In the genomic region with DNA sequence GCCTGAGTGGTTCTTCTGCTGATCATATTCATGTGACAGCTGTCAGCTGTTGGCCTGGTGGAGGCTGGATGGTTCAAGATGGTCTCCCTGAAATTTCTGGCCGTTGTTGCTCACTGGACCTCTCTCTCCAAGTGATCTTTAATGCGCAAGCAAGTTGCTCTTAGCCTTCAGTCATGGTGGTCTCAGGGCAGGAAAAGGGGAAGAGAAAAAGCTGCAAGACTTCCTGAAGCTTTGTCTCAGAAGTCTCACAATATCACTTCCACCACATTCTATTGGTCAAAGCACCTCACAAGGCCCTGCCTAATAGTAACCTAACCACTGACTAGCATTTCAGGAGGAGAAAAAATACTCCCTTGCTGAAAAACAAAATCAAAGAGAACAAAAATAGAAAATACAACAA, we compare ENCODE assay signal across 10 cellular contexts. TPM values are rescaled to one million over a fixed set of nuclear protein-coding genes. Genes with fewer than 3 reads are reported as not detected.
DNase-seq lines count a peak whose midpoint lies in the region; ATAC-seq and TF ChIP-seq lines count a peak whose summit lies in the region.
"Had no signal": no experiment of that assay in that cellular context is flagged by ENCODE, and none has a peak within 500 bp of the region (broad histone marks: within the 10 kb centered on the region; RNA-seq: fewer than 3 reads in every experiment).

No MANE protein-coding gene starts in this region.

- peaks cover 32% of the 10 kb centered on the region for H3K36me3 Mint-ChIP-seq in memory B cell

- H3K9ac ChIP-seq in BLaER1 (no peak overlapping the region), GM23248 (peak overlapping the region; percentile 84; the same call in 1 of the 2 replicates)

- H3K9me3 ChIP-seq in BLaER1 (peaks cover 46% of the 10 kb centered on the region), GM23248 (ENCODE audit: low read depth) (no peaks in the 10 kb centered on the region)

- peaks cover 72% of the 10 kb centered on the region for H3K79me2 ChIP-seq in GM23248 (ENCODE audit: insufficient read depth)

- TF ChIP-seq CTCF in VCaP (conservative IDR thresholded peaks at IDR 0.05) = no peak

- H3K4me2 ChIP-seq in BLaER1 = peak overlapping the region; percentile 97
- peak overlapping the region; percentile 93 for H3K4me2 ChIP-seq in GM23248 (ENCODE audit: unreplicated experiment)

- no peak overlapping the region for H3K27ac ChIP-seq in BLaER1
- H3K27ac ChIP-seq in GM23248 = no peak overlapping the region
- H3K27ac ChIP-seq in VCaP = peak overlapping the region; percentile 82

- peak overlapping the region; percentile 100 for H2AFZ ChIP-seq in GM23248

- peaks cover 19% of the 10 kb centered on the region for H3K4me1 Mint-ChIP-seq in memory B cell

- H3K9me3 Mint-ChIP-seq in memory B cell = peaks cover 7% of the 10 kb centered on the region

- in situ Hi-C loops in GM23248 (cut with MboI) = no loop called here

- H3K27me3 Mint-ChIP-seq in memory B cell = no peaks in the 10 kb centered on the region

- H3K4me1 ChIP-seq in BLaER1 (peaks cover 22% of the 10 kb centered on the region), GM23248 (ENCODE audit: insufficient read depth) (peaks cover 6% of the 10 kb centered on the region)

- H4K20me1 ChIP-seq in BLaER1 = no peaks in the 10 kb centered on the region
- no peaks in the 10 kb centered on the region for H4K20me1 ChIP-seq in GM23248 (ENCODE audit: insufficient read depth)

- H3K27me3 ChIP-seq in BLaER1 (no peaks in the 10 kb centered on the region), GM23248 (replicated peaks; ENCODE audit: insufficient read depth) (no peaks in the 10 kb centered on the region)

- H3K4me3 ChIP-seq in BLaER1 (peak overlapping the region; percentile 90), GM23248 (peak overlapping the region; percentile 99; the same call in 1 of the 2 replicates)

- no peaks in the 10 kb centered on the region for H3K9me2 ChIP-seq in GM23248 (ENCODE audit: insufficient read depth)

- DNase-seq in GM23248 (no peak), memory B cell (ENCODE audit: low spot score in 2 of 2) (no peak), SW480 (ENCODE audit: low spot score) (no peak), NCI-H526 treated with DMSO at 0.1 percent for 48 hours (lab: John Stamatoyannopoulos, UW) (no peak), amygdala (lab: John Stamatoyannopoulos, UW) (no peak), NCI-H2227 (lab: John Stamatoyannopoulos, UW; ENCODE audit: unreplicated experiment) (no peak)
- DNase-seq: activated CD4-positive, alpha-beta T cell treated with anti-CD3 and anti-CD28 coated beads, Interleukin-2, amount 50 U/mL, for 1 hour; stimulated activated CD4-positive, alpha-beta T cell treated with anti-CD3 and anti-CD28 coated beads, Interleukin-1b, Interleukin-23, amount 100 ng/mL, for 48 hours had no signal

- peak overlapping the region; percentile 97 for H3K4me3 Mint-ChIP-seq in memory B cell

- ATAC-seq in memory B cell (ENCODE audit: low read depth) = no peak

- H3K36me3 ChIP-seq in BLaER1 (peaks cover 43% of the 10 kb centered on the region), GM23248 (ENCODE audit: low read depth) (peaks cover 14% of the 10 kb centered on the region)

- H3F3A ChIP-seq in GM23248 (ENCODE audit: insufficient read depth) = no peaks in the 10 kb centered on the region

- H3K27ac Mint-ChIP-seq in memory B cell = no peak overlapping the region

- WGBS in GM23248 (ENCODE audit: low coverage in 1 of 2, low lambda C conversion rate in 2 of 2, missing lambda C conversion rate in 2 of 2), 2 experiments = 67 to 76% methylated on average over 2 of the region's 2 CpGs

RNA-seq across cellular contexts. Expression of a gene that starts 1.6 kb away (rescaled TPM):
- total RNA-seq in GM23248 (2014; rRNA removed; shearing (Covaris generic)) = 3.2 and 5.7 TPM in 2 replicates
- 5.2 and 6.1 TPM in 2 replicates for polyA plus RNA-seq in GM23248 (2016; fragmentation: Nextera tagmentation; extraction: Ambion mirVana)

RNA-seq across cellular contexts. Expression of a gene that starts 19.2 kb away (rescaled TPM):
- 5.6 and 19.9 TPM in 2 replicates for total RNA-seq in GM23248 (2014; rRNA removed; shearing (Covaris generic))
- 4.5 and 4.7 TPM in 2 replicates for polyA plus RNA-seq in GM23248 (2016; fragmentation: Nextera tagmentation; extraction: Ambion mirVana)
